Comparison of ENCODE assay signal across 14 cellular contexts in genomic region chr9:123176949-123177348, GRCh38.
"Had no signal": no experiment of that assay in that cellular context is flagged by ENCODE, and none has a peak within 500 bp of the region (broad histone marks: within the 10 kb centered on the region; RNA-seq: fewer than 3 reads in every experiment).

No MANE protein-coding gene starts in this region.

- H3K36me3 Mint-ChIP-seq: neural progenitor cell had no signal

- H3K9me3 Mint-ChIP-seq: activated naive CD8-positive, alpha-beta T cell treated with anti-CD3 and anti-CD28 coated beads for 36 hours; central memory CD8-positive, alpha-beta T cell; mesothelial cell of epicardium; neural progenitor cell had no signal

- H3K27ac Mint-ChIP-seq: mesothelial cell of epicardium, neural progenitor cell had no signal

- DNase-seq: activated CD4-positive, alpha-beta T cell treated with anti-CD3 and anti-CD28 coated beads, Interleukin-2, amount 50 U/mL, for 1 hour; activated CD8-positive, alpha-beta memory T cell treated with anti-CD3 and anti-CD28 coated beads for 24 hours; activated naive CD8-positive, alpha-beta T cell treated with anti-CD3 and anti-CD28 coated beads for 36 hours; amygdala; body of pancreas; lower lobe of right lung; stimulated activated CD4-positive, alpha-beta T cell treated with anti-CD3 and anti-CD28 coated beads, Interleukin-1b, Interleukin-23, amount 100 ng/mL, for 48 hours; T-helper 2 cell had no signal

- H3K4me3 Mint-ChIP-seq: activated naive CD8-positive, alpha-beta T cell treated with anti-CD3 and anti-CD28 coated beads for 36 hours; central memory CD8-positive, alpha-beta T cell; mesothelial cell of epicardium; neural progenitor cell had no signal

- H3K4me2 ChIP-seq: neural progenitor cell had no signal

- H3K4me3 ChIP-seq: body of pancreas, coronary artery, lower lobe of right lung, neural progenitor cell, thoracic aorta had no signal

- H3K27me3 Mint-ChIP-seq: activated naive CD8-positive, alpha-beta T cell treated with anti-CD3 and anti-CD28 coated beads for 36 hours; central memory CD8-positive, alpha-beta T cell had no signal

- H3K4me1 Mint-ChIP-seq: neural progenitor cell had no signal

- H3K36me3 ChIP-seq: neural progenitor cell, thoracic aorta had no signal

- H3K9ac ChIP-seq: neural progenitor cell had no signal

- H3K9me3 ChIP-seq: body of pancreas, lower lobe of right lung, thoracic aorta had no signal

- H3K27me3 ChIP-seq: body of pancreas, neural progenitor cell had no signal

- H3K27ac ChIP-seq: body of pancreas, coronary artery, lower lobe of right lung, neural progenitor cell, thoracic aorta had no signal

- H2AFZ ChIP-seq: neural progenitor cell had no signal

- H3K4me1 ChIP-seq: neural progenitor cell had no signal

- ATAC-seq: body of pancreas, lower lobe of right lung, sciatic nerve had no signal
